In genomic region chr4:30245140-30245539, GRCh38 we compare ENCODE assay signal across 27 cellular contexts.
"Had no signal": no experiment of that assay in that cellular context is flagged by ENCODE, and none has a peak within 500 bp of the region (broad histone marks: within the 10 kb centered on the region; RNA-seq: fewer than 3 reads in every experiment).

No MANE protein-coding gene starts in this region.

- H3K27ac ChIP-seq: cardiac muscle cell, KMS-11, SK-N-MC had no signal

- H3K27me3 Mint-ChIP-seq: activated CD8-positive, alpha-beta memory T cell treated with anti-CD3 and anti-CD28 coated beads, Interleukin-2, amount 10 ng/mL, durations not matched to agents 7 days and 5 days; activated naive CD8-positive, alpha-beta T cell; activated T-cell treated with anti-CD3 and anti-CD28 coated beads, Interleukin-2, amount 50 U/mL, for 24 hours; brain had no signal

- H3K4me2 ChIP-seq: KMS-11 had no signal

- H3K4me1 Mint-ChIP-seq: activated CD8-positive, alpha-beta memory T cell treated with anti-CD3 and anti-CD28 coated beads, Interleukin-2, amount 10 ng/mL, durations not matched to agents 7 days and 5 days; brain had no signal

- ATAC-seq: activated CD8-positive, alpha-beta memory T cell treated with anti-CD3 and anti-CD28 coated beads, Interleukin-2, amount 10 ng/mL, durations not matched to agents 7 days and 5 days; Right ventricle myocardium inferior; WTC11 had no signal

- H3K36me3 Mint-ChIP-seq: activated CD8-positive, alpha-beta memory T cell treated with anti-CD3 and anti-CD28 coated beads, Interleukin-2, amount 10 ng/mL, durations not matched to agents 7 days and 5 days; activated naive CD8-positive, alpha-beta T cell; brain had no signal

- H3K36me3 ChIP-seq: cardiac muscle cell had no signal

- H3K9ac ChIP-seq: KMS-11 had no signal

- H3K27ac Mint-ChIP-seq: activated CD8-positive, alpha-beta memory T cell treated with anti-CD3 and anti-CD28 coated beads, Interleukin-2, amount 10 ng/mL, durations not matched to agents 7 days and 5 days; activated naive CD4-positive, alpha-beta T cell treated with anti-CD3 and anti-CD28 coated beads for 36 hours; activated naive CD8-positive, alpha-beta T cell; activated T-cell treated with anti-CD3 and anti-CD28 coated beads, Interleukin-2, amount 50 U/mL, for 24 hours; activated T-helper 1 cell treated with anti-CD3 and anti-CD28 coated beads, Interleukin-12 subunit alpha, Interleukin-12 subunit beta, Interleukin-2, Interleukin-4 antibody, amounts not matched to agents 30 ng/mL and 10 ng/mL and 1 ng/mL, durations not matched to agents 14 hours and 24 hours and 36 hours; brain; T-helper 1 cell treated with Interleukin-12 subunit alpha and Interleukin-12 subunit beta and Interleukin-4 antibody, amounts not matched to agents 30 μg/mL and 1 μg/mL, for 36 hours; WTC11 had no signal

- H3K4me3 ChIP-seq: cardiac muscle cell, SK-N-MC had no signal

- DNase-seq: activated CD4-positive, alpha-beta T cell treated with anti-CD3 and anti-CD28 coated beads for 48 hours; activated CD4-positive, alpha-beta T cell treated with anti-CD3 and anti-CD28 coated beads, Interleukin-2, amount 50 U/mL, for 4 hours; activated CD4-positive, CD25-positive, alpha-beta regulatory T cell treated with anti-CD3 and anti-CD28 coated beads, Interleukin-2, amount 50 U/mL, for 72 hours; activated CD8-positive, alpha-beta memory T cell treated with anti-CD3 and anti-CD28 coated beads, Interleukin-2, amount 10 ng/mL, durations not matched to agents 7 days and 5 days; activated effector memory CD4-positive, alpha-beta T cell treated with anti-CD3 and anti-CD28 coated beads, Interleukin-2, amount 50 U/mL, for 16 hours; activated naive CD4-positive, alpha-beta T cell treated with anti-CD3 and anti-CD28 coated beads for 36 hours; activated T-cell treated with anti-CD3 and anti-CD28 coated beads, Interleukin-2, amount 50 U/mL, for 24 hours; amygdala; MM.1S; NCI-H1092; NCI-H1417; NCI-H1694; NCI-H2029; NCI-H345; NCI-H510A; NCI-H526 treated with DMSO at 0.1 percent for 48 hours; NCI-H82 had no signal

- H3K27me3 ChIP-seq: cardiac muscle cell had no signal

- FAIRE-seq: astrocyte had no signal

- H3K4me3 Mint-ChIP-seq: activated CD8-positive, alpha-beta memory T cell treated with anti-CD3 and anti-CD28 coated beads, Interleukin-2, amount 10 ng/mL, durations not matched to agents 7 days and 5 days; activated naive CD4-positive, alpha-beta T cell treated with anti-CD3 and anti-CD28 coated beads for 36 hours; activated naive CD8-positive, alpha-beta T cell; activated T-cell treated with anti-CD3 and anti-CD28 coated beads, Interleukin-2, amount 50 U/mL, for 24 hours; activated T-helper 1 cell treated with anti-CD3 and anti-CD28 coated beads, Interleukin-12 subunit alpha, Interleukin-12 subunit beta, Interleukin-2, Interleukin-4 antibody, amounts not matched to agents 30 ng/mL and 10 ng/mL and 1 ng/mL, durations not matched to agents 14 hours and 24 hours and 36 hours; brain; T-helper 1 cell treated with Interleukin-12 subunit alpha and Interleukin-12 subunit beta and Interleukin-4 antibody, amounts not matched to agents 30 μg/mL and 1 μg/mL, for 36 hours; WTC11 had no signal
